Comparison of ENCODE assay signal across 11 cellular contexts in the genomic region with DNA sequence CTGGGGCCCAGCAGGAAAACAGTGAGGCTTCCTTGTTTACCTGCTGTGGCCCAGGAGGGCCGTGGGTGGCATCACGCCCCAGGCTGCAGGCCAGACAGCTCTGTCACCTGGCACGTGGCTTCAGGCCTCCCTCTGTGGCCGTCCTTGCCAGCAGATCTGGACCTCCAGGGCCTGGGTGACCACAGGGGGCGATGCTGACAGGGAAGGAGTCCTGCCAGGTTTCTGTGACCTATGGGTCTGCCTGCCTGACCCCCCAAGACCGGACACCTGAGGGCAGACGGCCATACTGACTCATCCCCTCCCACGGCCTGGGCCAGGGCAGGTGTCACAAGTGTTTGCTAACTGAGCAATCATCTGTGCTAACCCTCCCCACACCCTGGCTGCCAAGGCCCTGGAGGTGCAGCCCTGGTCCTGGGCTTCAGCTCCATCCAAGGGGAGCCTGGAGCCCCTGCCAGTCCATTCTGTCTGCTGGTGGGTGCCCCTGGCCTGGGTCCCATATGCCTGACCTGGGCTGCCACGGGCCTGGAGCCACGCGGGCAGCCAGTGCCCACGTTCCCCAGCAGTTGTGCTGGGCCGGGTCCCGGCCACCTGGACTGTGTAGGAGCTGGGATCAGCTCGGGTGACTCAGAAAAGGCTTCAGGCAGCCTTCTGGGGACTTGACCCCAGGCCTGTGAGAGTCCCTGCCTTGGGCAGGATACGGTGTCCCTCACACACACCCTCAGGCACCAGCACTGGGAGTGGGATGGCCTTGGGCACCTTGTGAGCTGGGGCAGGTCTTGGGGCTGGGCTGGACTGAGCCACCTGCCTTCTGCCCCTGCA. TPM values are rescaled to one million over a fixed set of nuclear protein-coding genes. Genes with fewer than 3 reads are reported as not detected.
DNase-seq lines count a peak whose midpoint lies in the region; ATAC-seq and TF ChIP-seq lines count a peak whose summit lies in the region.
"Had no signal": no experiment of that assay in that cellular context is flagged by ENCODE, and none has a peak within 500 bp of the region (broad histone marks: within the 10 kb centered on the region; RNA-seq: fewer than 3 reads in every experiment).

No MANE protein-coding gene starts in this region.

- peaks cover 10% of the 10 kb centered on the region for H3K4me1 ChIP-seq in osteoblast (ENCODE audit: insufficient read depth, low read length)

- peak overlapping the region; percentile 42 for H3K27ac Mint-ChIP-seq in Calu3 (ENCODE audit: unreplicated experiment)

- DNase-seq in Calu3, result peak; percentile 52
- peak; percentile 46 for DNase-seq in LoVo (ENCODE audit: low spot score)
- peak; percentile 64 for DNase-seq in cerebellum (ENCODE audit: low spot score)
- peak; percentile 94 for DNase-seq in osteoblast (ENCODE audit: insufficient read length, low spot score, missing footprints)
- no peak for DNase-seq in central memory CD4-positive, alpha-beta T cell
- DNase-seq in NOMO-1 treated with DMSO at 0.1 percent for 48 hours (lab: John Stamatoyannopoulos, UW; ENCODE audit: unreplicated experiment), result no peak
- DNase-seq: cortex of kidney, NCI-H187, SHP77 had no signal

- H3K27me3 Mint-ChIP-seq in Calu3 (ENCODE audit: unreplicated experiment), result no peaks in the 10 kb centered on the region

- H3K27ac ChIP-seq in osteoblast (ENCODE audit: low read depth, low read length), result peak overlapping the region; percentile 33
- H3K27ac ChIP-seq: hepatocyte had no signal

- H3K79me2 ChIP-seq in osteoblast (ENCODE audit: insufficient read depth, low read length), result peaks cover 69% of the 10 kb centered on the region

- peaks cover 9% of the 10 kb centered on the region for H3K4me1 Mint-ChIP-seq in Calu3 (ENCODE audit: low read depth, unreplicated experiment)

- BruUV-seq in Calu3 (replicated peaks; lab: Mats Ljungman, UMichigan), result no TSS peak

- no peak overlapping the region for H3K4me3 ChIP-seq in osteoblast (ENCODE audit: insufficient read depth, low read length)
- H3K4me3 ChIP-seq: hepatocyte had no signal

- no peak for ATAC-seq in GM21515 (IDR thresholded peaks at IDR 0.05; ENCODE audit: unreplicated experiment)

- intact Hi-C loops in Calu3 (cut with micrococcal nuclease; ENCODE audit: unreplicated experiment), result no loop called here

- CTCF ChIA-PET in Calu3 (lab: Charles Lee), result interaction anchor here (0.5 kb wide), 1 partner anchor 870 kb away, joined by 3 read pairs; no protein-coding TSS in a partner anchor

- H3K36me3 ChIP-seq in osteoblast (ENCODE audit: insufficient read depth, low read length), result peaks cover 11% of the 10 kb centered on the region

- H3K4me2 ChIP-seq in osteoblast (ENCODE audit: insufficient read depth, low read length), result no peak overlapping the region
- H3K4me2 ChIP-seq: hepatocyte had no signal

- H3K4me3 Mint-ChIP-seq in Calu3 (ENCODE audit: low read depth, unreplicated experiment), result peak overlapping the region; percentile 39

- H3K9me3 ChIP-seq in osteoblast (ENCODE audit: low read depth, low read length), result no peaks in the 10 kb centered on the region

- no peak for TF ChIP-seq CTCF in Calu3 (IDR thresholded peaks at IDR 0.05; ENCODE audit: unreplicated experiment)
- no peak for TF ChIP-seq CTCF in osteoblast (IDR thresholded peaks at IDR 0.05; ENCODE audit: extremely low read depth, low read depth, low read length)

- H3K36me3 Mint-ChIP-seq in Calu3 (ENCODE audit: insufficient read depth, unreplicated experiment), result peaks cover 48% of the 10 kb centered on the region

- no peaks in the 10 kb centered on the region for H3K27me3 ChIP-seq in osteoblast (ENCODE audit: insufficient read depth, low read length)
- H3K27me3 ChIP-seq: hepatocyte had no signal

- no peak overlapping the region for H2AFZ ChIP-seq in osteoblast (ENCODE audit: low read length)
- H2AFZ ChIP-seq: hepatocyte had no signal

- H4K20me1 ChIP-seq in osteoblast (ENCODE audit: insufficient read depth, low read length), result peaks cover 50% of the 10 kb centered on the region

- no peaks in the 10 kb centered on the region for H3K9me3 Mint-ChIP-seq in Calu3 (ENCODE audit: low read depth, unreplicated experiment)

RNA-seq across cellular contexts. Expression of a gene that starts 3.7 kb away (rescaled TPM):
- total RNA-seq in Calu3 (2022) (46.1 and 50.6 TPM in 2 replicates), cerebellum (35.7 TPM), osteoblast (32.9 and 40.4 TPM in 2 replicates)

RNA-seq across cellular contexts. Expression of a gene that starts 8.6 kb away (rescaled TPM):
- total RNA-seq in Calu3 (2022) (0.42 TPM in 1 of 2 replicates, not detected in the other), cerebellum (not detected), osteoblast (under 0.01 TPM in 1 of 2 replicates, not detected in the other)
- total RNA-seq: hepatocyte had no signal

RNA-seq across cellular contexts. Expression of a gene that starts 27.9 kb away (rescaled TPM):
- 8.6 and 9.0 TPM in 2 replicates for total RNA-seq in Calu3 (2022)
- 12.8 TPM for total RNA-seq in cerebellum
- 38.3 and 47.8 TPM in 2 replicates for total RNA-seq in osteoblast

RNA-seq across cellular contexts. Expression of a gene that starts 37.2 kb away (rescaled TPM):
- 354 and 394 TPM in 2 replicates for total RNA-seq in Calu3 (2022)
- total RNA-seq in cerebellum, result 94.5 TPM
- total RNA-seq in osteoblast, result 273 and 291 TPM in 2 replicates

RNA-seq across cellular contexts. Expression of a gene that starts 38.9 kb away (rescaled TPM):
- total RNA-seq in Calu3 (2022), result 0.34 and 0.47 TPM in 2 replicates
- total RNA-seq in cerebellum, result 2.7 TPM
- 0.59 and 0.72 TPM in 2 replicates for total RNA-seq in osteoblast

Comparison
In these comparisons a context has a peak if more than half of its experiments do, and no peak if none do; other contexts are left out.
1. DNase-seq: peak in Calu3 (single experiment), LoVo (single experiment), cerebellum (single experiment) and osteoblast (single experiment); none in central memory CD4-positive, alpha-beta T cell (single experiment) and NOMO-1 treated with DMSO at 0.1 percent for 48 hours (single experiment).